In the genomic region with DNA sequence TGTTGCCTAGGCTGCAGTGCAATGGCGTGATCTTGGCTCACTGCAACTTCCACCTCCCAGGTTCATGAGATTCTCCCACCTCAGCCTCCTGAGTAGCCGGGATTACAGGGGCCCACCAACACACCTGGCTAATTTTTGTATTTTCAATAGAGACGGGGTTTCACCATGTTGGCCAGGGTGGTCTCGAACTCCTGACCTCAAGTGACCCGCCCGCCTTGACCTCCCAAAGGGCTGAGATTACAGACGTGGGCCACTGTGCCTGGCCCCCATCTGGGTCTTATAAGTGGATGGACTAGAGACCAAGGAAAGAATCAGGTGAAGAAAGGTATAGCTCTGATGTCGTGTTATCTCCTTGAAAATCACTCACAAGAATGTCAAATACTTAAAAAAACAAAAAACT, we compare ENCODE assay signal across 8 cellular contexts.
DNase-seq lines count a peak whose midpoint lies in the region; ATAC-seq and TF ChIP-seq lines count a peak whose summit lies in the region.
"Not testable (repeated sequence)": the region's sequence is repeated elsewhere in the genome, so short reads cannot be mapped to it uniquely, and the experiment has no call there.

No MANE protein-coding gene starts in this region.

- peak overlapping the region; percentile 60; the same call in 1 of the 2 replicates for H3K27ac Mint-ChIP-seq in GM23338
- H3K27ac Mint-ChIP-seq in endodermal cell, result peak overlapping the region; percentile 62

- H3K4me3 Mint-ChIP-seq in GM23338, endodermal cell: not testable (repeated sequence)

- WGBS in endodermal cell (ENCODE audit: insufficient coverage in 1 of 2, insufficient read length in 1 of 2), 2 experiments, result 75 to 97% methylated on average over 5 to 8 of the region's 8 CpGs
- WGBS in heart right ventricle, 2 donors, result 90 to 92% methylated on average over 8 of the region's 8 CpGs
- 78% methylated on average over 8 of the region's 8 CpGs for WGBS in prostate gland
- 74 to 89% (median 85%) methylated on average over 8 of the region's 8 CpGs for WGBS in spleen, 5 donors

- H3K4me3 ChIP-seq in GM23338; ascending aorta; endodermal cell (ENCODE audit: low read length); heart right ventricle; mucosa of rectum (ENCODE audit: low read length in 2 of 2); prostate gland; spleen; tibial artery: not testable (repeated sequence)

- H3K9me2 ChIP-seq in GM23338 (ENCODE audit: insufficient read depth), result not testable (repeated sequence)

- not testable (repeated sequence) for H3K36me3 ChIP-seq in GM23338 (ENCODE audit: insufficient read depth); ascending aorta; heart right ventricle; mucosa of rectum (ENCODE audit: control insufficient read depth in 2 of 2, insufficient read depth in 2 of 2, low read length in 2 of 2); prostate gland; spleen; tibial artery
- peaks cover 60% of the 10 kb centered on the region for H3K36me3 ChIP-seq in endodermal cell (ENCODE audit: control insufficient read depth, insufficient read depth, low read length)

- not testable (repeated sequence) for H3K9me3 ChIP-seq in ascending aorta; endodermal cell (ENCODE audit: control insufficient read depth, low read length); heart right ventricle; mucosa of rectum (ENCODE audit: control insufficient read depth in 2 of 2, low read length in 2 of 2); prostate gland; spleen; tibial artery

- H3K9me3 Mint-ChIP-seq in GM23338, endodermal cell: not testable (repeated sequence)

- ATAC-seq in GM23338, heart right ventricle: not testable (repeated sequence)

- intact Hi-C loops in ascending aorta (cut with DNase I) (loop anchor here (5.0 kb wide), 1 partner anchor 37 kb away; a partner anchor contains a TSS), heart right ventricle (cut with DNase I) (loop anchor here in 2 of 10 donors (5.0 kb wide), 1 partner anchor 32 kb away; no protein-coding TSS in a partner anchor)
- intact Hi-C loops in prostate gland (cut with DNase I); spleen (cut with DNase I; ENCODE audit: low total_unique reads); tibial artery (cut with DNase I; ENCODE audit: low total_unique reads): not testable (repeated sequence)

- H3K4me2 ChIP-seq in GM23338, result not testable (repeated sequence)

- H3K4me1 Mint-ChIP-seq in GM23338, result peaks cover 20% of the 10 kb centered on the region
- peaks cover 22% of the 10 kb centered on the region for H3K4me1 Mint-ChIP-seq in endodermal cell

- H3F3A ChIP-seq in GM23338 (replicated peaks; ENCODE audit: low read depth), result not testable (repeated sequence)

- H3K27me3 ChIP-seq in GM23338 (ENCODE audit: insufficient read depth); ascending aorta; endodermal cell (ENCODE audit: control insufficient read depth, insufficient read depth, low read length, poor library complexity, severe bottlenecking); heart right ventricle; mucosa of rectum (ENCODE audit: control insufficient read depth in 2 of 2, insufficient read depth in 2 of 2, low read length in 2 of 2); prostate gland (replicated peaks; ENCODE audit: insufficient read depth); spleen (replicated peaks in 1 of 7); tibial artery: not testable (repeated sequence)

- not testable (repeated sequence) for H3K4me1 ChIP-seq in GM23338 (ENCODE audit: insufficient read depth); prostate gland (replicated peaks)
- H3K4me1 ChIP-seq in ascending aorta (peaks cover 12 to 65% of the 10 kb centered on the region in 2 donors), endodermal cell (ENCODE audit: control insufficient read depth, insufficient read depth, low read length) (peaks cover 16% of the 10 kb centered on the region), heart right ventricle (peaks cover 31 to 96% (median 72%) of the 10 kb centered on the region in 9 donors), mucosa of rectum (ENCODE audit: control insufficient read depth in 2 of 2, insufficient read depth in 2 of 2, low read length in 2 of 2) (peaks cover 9 to 29% of the 10 kb centered on the region in 2 donors), spleen (peaks cover 16 to 90% (median 38%) of the 10 kb centered on the region in 6 donors), tibial artery (peaks cover 0 to 99% (median 65%) of the 10 kb centered on the region in 4 donors)

- not testable (repeated sequence) for H3K27me3 Mint-ChIP-seq in GM23338 (ENCODE audit: insufficient read depth, low read depth, poor library complexity); endodermal cell (ENCODE audit: insufficient read depth)

- H4K20me1 ChIP-seq in GM23338 (replicated peaks; ENCODE audit: insufficient read depth), result not testable (repeated sequence)

- H3K36me3 Mint-ChIP-seq in GM23338 (ENCODE audit: low read depth), result not testable (repeated sequence)
- peaks cover 11% of the 10 kb centered on the region for H3K36me3 Mint-ChIP-seq in endodermal cell (ENCODE audit: low read depth)

- H3K9ac ChIP-seq in endodermal cell (ENCODE audit: extremely low read depth, low read length, poor library complexity, severe bottlenecking); mucosa of rectum (ENCODE audit: low read depth in 1 of 2, low read length in 2 of 2): not testable (repeated sequence)

- H3K27ac ChIP-seq in GM23338 (ENCODE audit: low read depth); endodermal cell (ENCODE audit: low read depth, low read length): not testable (repeated sequence)
- H3K27ac ChIP-seq in ascending aorta (peak overlapping the region; percentile 80 to 85), heart right ventricle (peak overlapping the region; percentile 6 to 78 (median 57)), mucosa of rectum (ENCODE audit: low read depth in 2 of 2, low read length in 2 of 2) (peak overlapping the region; percentile 33 to 47), prostate gland (peak overlapping the region; percentile 61 to 72), spleen (peak overlapping the region in 7 of 8 donors; percentile 65 to 81 (median 69)), tibial artery (peak overlapping the region; percentile 78 to 84)

- not testable (repeated sequence) for TF ChIP-seq CTCF in GM23338 (conservative IDR thresholded peaks at IDR 0.05; ENCODE audit: low read depth in 2 of 2); ascending aorta (IDR thresholded peaks at IDR 0.05); endodermal cell (conservative IDR thresholded peaks at IDR 0.05); heart right ventricle (IDR thresholded peaks at IDR 0.05); prostate gland (IDR thresholded peaks at IDR 0.05); spleen (IDR thresholded peaks at IDR 0.05 in 8 of 11, conservative IDR thresholded peaks at IDR 0.05 in 3 of 11); tibial artery (IDR thresholded peaks at IDR 0.05)

- not testable (repeated sequence) for H3K79me2 ChIP-seq in GM23338 (replicated peaks; ENCODE audit: insufficient read depth)

- DNase-seq in GM23338 (ENCODE audit: low spot score); ascending aorta (ENCODE audit: low spot score in 2 of 2); endodermal cell; heart right ventricle; prostate gland (ENCODE audit: low spot score); spleen; tibial artery: not testable (repeated sequence)

- not testable (repeated sequence) for H2AFZ ChIP-seq in GM23338

- TF ChIP-seq POLR2A in prostate gland (IDR thresholded peaks at IDR 0.05); spleen (IDR thresholded peaks at IDR 0.05): not testable (repeated sequence)
